ENCODE assay signal across 1 cellular context in genomic region chr7:120950539-120951308, GRCh38.
TF ChIP-seq lines count a peak whose summit lies in the region.

Gene ING3 (plus strand): TSS chr7:120950777. CDS start chr7:120950897, 120 bp downstream.

TF ChIP-seq in HepG2, 621 proteins besides CTCF, POLR2A, EP300 and RAD21 (continued from another document):
- TF ChIP-seq ARID4A (CRISPR knock-in tag; IDR thresholded peaks at IDR 0.05; ENCODE audit: borderline replicate concordance): peak; percentile 63; the same call in 1 of the 2 replicates
- TF ChIP-seq ZMAT3 (CRISPR knock-in tag; conservative IDR thresholded peaks at IDR 0.05): peak; percentile 62; the same call in 1 of the 2 replicates
- TF ChIP-seq MEF2D (CRISPR knock-in tag; IDR thresholded peaks at IDR 0.05): no peak
- TF ChIP-seq ZNF547 (CRISPR knock-in tag; IDR thresholded peaks at IDR 0.05): no peak
- peak; percentile 56; the same call in 1 of the 2 replicates for TF ChIP-seq SALL1 (CRISPR knock-in tag; IDR thresholded peaks at IDR 0.05)
- no peak for TF ChIP-seq WIZ (CRISPR knock-in tag; IDR thresholded peaks at IDR 0.05)
- TF ChIP-seq CREM (IDR thresholded peaks at IDR 0.05): peak; percentile 99
- no peak; the same call in 1 of the 2 replicates for TF ChIP-seq CREM (CRISPR knock-in tag; IDR thresholded peaks at IDR 0.05)
- peak; percentile 75; the same call in 1 of the 2 replicates for TF ChIP-seq ZNF350 (CRISPR knock-in tag; IDR thresholded peaks at IDR 0.05; ENCODE audit: borderline replicate concordance, low read depth)
- 0 out of 2 replicates have a peak, but pooled peaks have one; percentile 16 for TF ChIP-seq ZKSCAN8 (CRISPR knock-in tag; IDR thresholded peaks at IDR 0.05; ENCODE audit: borderline replicate concordance)
- TF ChIP-seq IRF1 (CRISPR knock-in tag; IDR thresholded peaks at IDR 0.05; ENCODE audit: low read depth): no peak
- peak; percentile 18; the same call in 1 of the 2 replicates for TF ChIP-seq ZBTB25 (CRISPR knock-in tag; IDR thresholded peaks at IDR 0.05)
- no peak for TF ChIP-seq FOXO4 (CRISPR knock-in tag; conservative IDR thresholded peaks at IDR 0.05)
- TF ChIP-seq SOX5 (CRISPR knock-in tag; IDR thresholded peaks at IDR 0.05; ENCODE audit: borderline replicate concordance): peak; percentile 40; the same call in 1 of the 2 replicates
- TF ChIP-seq SP1 (IDR thresholded peaks at IDR 0.05): no peak
- TF ChIP-seq SP1 (CRISPR knock-in tag; IDR thresholded peaks at IDR 0.05): peak; percentile 93
- TF ChIP-seq ZNF891 (CRISPR knock-in tag; IDR thresholded peaks at IDR 0.05): no peak
- no peak for TF ChIP-seq SAFB2 (CRISPR knock-in tag; IDR thresholded peaks at IDR 0.05; ENCODE audit: borderline replicate concordance, low read depth)
- peak; percentile 25; the same call in 1 of the 2 replicates for TF ChIP-seq EED (CRISPR knock-in tag; IDR thresholded peaks at IDR 0.05)
- TF ChIP-seq ATF2 (CRISPR knock-in tag; IDR thresholded peaks at IDR 0.05): peak; percentile 70
- TF ChIP-seq FOXP1 (IDR thresholded peaks at IDR 0.05): no peak
- 0 out of 2 replicates have a peak, but pooled peaks have one; percentile 17 for TF ChIP-seq FOXP1 (CRISPR knock-in tag; IDR thresholded peaks at IDR 0.05)
- no peak for TF ChIP-seq BCLAF1 (IDR thresholded peaks at IDR 0.05)
- 0 out of 2 replicates have a peak, but pooled peaks have one; percentile 33 for TF ChIP-seq ZNF343 (CRISPR knock-in tag; IDR thresholded peaks at IDR 0.05)
